In the genomic region with DNA sequence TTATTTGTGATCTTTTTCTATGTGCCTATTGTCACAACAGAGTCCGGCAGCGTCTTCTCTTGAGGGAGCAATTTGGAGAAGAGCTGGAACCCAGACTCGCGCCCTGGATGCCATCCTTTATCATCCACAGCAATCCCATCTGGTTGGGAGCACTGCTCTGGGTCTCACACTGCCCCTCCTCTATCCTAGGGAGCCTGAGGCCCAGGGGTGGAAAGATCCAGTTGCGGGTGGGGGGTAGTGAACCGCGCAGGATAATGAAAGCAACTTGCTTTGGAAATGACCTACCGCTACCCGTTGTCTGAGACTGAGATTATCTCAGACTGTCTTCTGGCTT, we compare ENCODE assay signal across 1 cellular context.
TF ChIP-seq lines count a peak whose summit lies in the region.

No MANE protein-coding gene starts in this region.

TF ChIP-seq in GM23338, 12 proteins besides CTCF, POLR2A, EP300 and RAD21:
- TF ChIP-seq REST (IDR thresholded peaks at IDR 0.05; ENCODE audit: unreplicated experiment) (no peak), ZNF114 (CRISPR knock-in tag; IDR thresholded peaks at IDR 0.05) (no peak), EZH2phosphoT487 (IDR thresholded peaks at IDR 0.05; ENCODE audit: unreplicated experiment) (no peak), ZNF462 (CRISPR knock-in tag; IDR thresholded peaks at IDR 0.05) (no peak), ZNF331 (CRISPR knock-in tag; IDR thresholded peaks at IDR 0.05; ENCODE audit: low read depth) (no peak), EZH2 (IDR thresholded peaks at IDR 0.05; ENCODE audit: low read depth, unreplicated experiment) (no peak), STAT1 (IDR thresholded peaks at IDR 0.05; ENCODE audit: unreplicated experiment) (no peak), NANOG (IDR thresholded peaks at IDR 0.05; ENCODE audit: borderline replicate concordance) (no peak), CREB1 (CRISPR knock-in tag; IDR thresholded peaks at IDR 0.05; ENCODE audit: low read depth) (no peak), POLR2AphosphoS5 (IDR thresholded peaks at IDR 0.05; ENCODE audit: low read depth) (no peak), JUNB (IDR thresholded peaks at IDR 0.05; ENCODE audit: unreplicated experiment) (no peak)
- TF ChIP-seq, protein P1, sequence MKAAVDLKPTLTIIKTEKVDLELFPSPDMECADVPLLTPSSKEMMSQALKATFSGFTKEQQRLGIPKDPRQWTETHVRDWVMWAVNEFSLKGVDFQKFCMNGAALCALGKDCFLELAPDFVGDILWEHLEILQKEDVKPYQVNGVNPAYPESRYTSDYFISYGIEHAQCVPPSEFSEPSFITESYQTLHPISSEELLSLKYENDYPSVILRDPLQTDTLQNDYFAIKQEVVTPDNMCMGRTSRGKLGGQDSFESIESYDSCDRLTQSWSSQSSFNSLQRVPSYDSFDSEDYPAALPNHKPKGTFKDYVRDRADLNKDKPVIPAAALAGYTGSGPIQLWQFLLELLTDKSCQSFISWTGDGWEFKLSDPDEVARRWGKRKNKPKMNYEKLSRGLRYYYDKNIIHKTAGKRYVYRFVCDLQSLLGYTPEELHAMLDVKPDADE (IDR thresholded peaks at IDR 0.05): no peak
TF ChIP-seq in GM23338: peak in this region for 0.
